In genomic region chr17:73972901-73973300, GRCh38 we compare ENCODE assay signal across 22 cellular contexts.
DNase-seq lines count a peak whose midpoint lies in the region; ATAC-seq, FAIRE-seq and TF ChIP-seq lines count a peak whose summit lies in the region.
"Had no signal": no experiment of that assay in that cellular context is flagged by ENCODE, and none has a peak within 500 bp of the region (broad histone marks: within the 10 kb centered on the region; RNA-seq: fewer than 3 reads in every experiment).

No MANE protein-coding gene starts in this region.

- H3K4me3 Mint-ChIP-seq in activated naive CD4-positive, alpha-beta T cell treated with anti-CD3 and anti-CD28 coated beads, Interleukin-2, amount 50 U/mL, for 24 hours = no peak overlapping the region
- no peak overlapping the region for H3K4me3 Mint-ChIP-seq in activated naive CD4-positive, alpha-beta T cell treated with anti-CD3 and anti-CD28 coated beads, Interleukin-2, amount 10 ng/mL, durations not matched to agents 7 days and 5 days
- H3K4me3 Mint-ChIP-seq in endodermal cell = no peak overlapping the region
- H3K4me3 Mint-ChIP-seq: CD4-positive, alpha-beta T cell; HFFc6 had no signal

- intact Hi-C loops in posterior vena cava (cut with DNase I) (no loop called here), left ventricle myocardium superior (cut with micrococcal nuclease) (no loop called here)

- peaks cover 13% of the 10 kb centered on the region for H3K27me3 Mint-ChIP-seq in activated naive CD4-positive, alpha-beta T cell treated with anti-CD3 and anti-CD28 coated beads, Interleukin-2, amount 50 U/mL, for 24 hours
- peaks cover 49% of the 10 kb centered on the region for H3K27me3 Mint-ChIP-seq in activated naive CD4-positive, alpha-beta T cell treated with anti-CD3 and anti-CD28 coated beads, Interleukin-2, amount 10 ng/mL, durations not matched to agents 7 days and 5 days
- H3K27me3 Mint-ChIP-seq in endodermal cell (ENCODE audit: insufficient read depth) = peaks cover 34% of the 10 kb centered on the region

- no peaks in the 10 kb centered on the region for H3K4me1 Mint-ChIP-seq in activated naive CD4-positive, alpha-beta T cell treated with anti-CD3 and anti-CD28 coated beads, Interleukin-2, amount 50 U/mL, for 24 hours
- H3K4me1 Mint-ChIP-seq in activated naive CD4-positive, alpha-beta T cell treated with anti-CD3 and anti-CD28 coated beads, Interleukin-2, amount 10 ng/mL, durations not matched to agents 7 days and 5 days = no peaks in the 10 kb centered on the region
- H3K4me1 Mint-ChIP-seq in endodermal cell = peaks cover 38% of the 10 kb centered on the region

- no peak for TF ChIP-seq CTCF in endodermal cell (conservative IDR thresholded peaks at IDR 0.05)

- no peaks in the 10 kb centered on the region for H3K27me3 ChIP-seq in endodermal cell (ENCODE audit: control insufficient read depth, insufficient read depth, low read length, poor library complexity, severe bottlenecking)

- H3K36me3 Mint-ChIP-seq in activated naive CD4-positive, alpha-beta T cell treated with anti-CD3 and anti-CD28 coated beads, Interleukin-2, amount 50 U/mL, for 24 hours = no peaks in the 10 kb centered on the region
- no peaks in the 10 kb centered on the region for H3K36me3 Mint-ChIP-seq in activated naive CD4-positive, alpha-beta T cell treated with anti-CD3 and anti-CD28 coated beads, Interleukin-2, amount 10 ng/mL, durations not matched to agents 7 days and 5 days
- no peaks in the 10 kb centered on the region for H3K36me3 Mint-ChIP-seq in endodermal cell (ENCODE audit: low read depth)

- H3K9ac ChIP-seq in endodermal cell (ENCODE audit: extremely low read depth, low read length, poor library complexity, severe bottlenecking) = no peak overlapping the region
- H3K9ac ChIP-seq: GM23248 had no signal

- no peaks in the 10 kb centered on the region for H3K36me3 ChIP-seq in endodermal cell (ENCODE audit: control insufficient read depth, insufficient read depth, low read length)

- no peak overlapping the region for H3K4me3 ChIP-seq in endodermal cell (ENCODE audit: low read length)
- H3K4me3 ChIP-seq: A549, GM23248 had no signal

- no peak for FAIRE-seq in HTR-8/SVneo (lab: Jason Lieb, UNC)
- FAIRE-seq: A549, D721Med, G401.6, GM12891, GM19239, H54 had no signal

- peak overlapping the region; percentile 43 for H3K27ac Mint-ChIP-seq in activated naive CD4-positive, alpha-beta T cell treated with anti-CD3 and anti-CD28 coated beads, Interleukin-2, amount 50 U/mL, for 24 hours
- no peak overlapping the region for H3K27ac Mint-ChIP-seq in activated naive CD4-positive, alpha-beta T cell treated with anti-CD3 and anti-CD28 coated beads, Interleukin-2, amount 10 ng/mL, durations not matched to agents 7 days and 5 days
- H3K27ac Mint-ChIP-seq in endodermal cell = no peak overlapping the region
- H3K27ac Mint-ChIP-seq: CD4-positive, alpha-beta T cell; HFFc6 had no signal

- WGBS in endodermal cell (ENCODE audit: insufficient coverage in 1 of 2, insufficient read length in 1 of 2), 2 experiments = 90 to 92% methylated on average over 3 to 6 of the region's 6 CpGs

- CTCF ChIA-PET in activated naive CD4-positive, alpha-beta T cell treated with anti-CD3 and anti-CD28 coated beads, Interleukin-2, amount 10 ng/mL, durations not matched to agents 7 days and 5 days (lab: Charles Lee) = no interaction called here

- no peak for ATAC-seq in left ventricle myocardium superior
- ATAC-seq: A549, HCT116 had no signal

- no peaks in the 10 kb centered on the region for H3K9me3 Mint-ChIP-seq in activated naive CD4-positive, alpha-beta T cell treated with anti-CD3 and anti-CD28 coated beads, Interleukin-2, amount 50 U/mL, for 24 hours
- H3K9me3 Mint-ChIP-seq in activated naive CD4-positive, alpha-beta T cell treated with anti-CD3 and anti-CD28 coated beads, Interleukin-2, amount 10 ng/mL, durations not matched to agents 7 days and 5 days = no peaks in the 10 kb centered on the region
- no peaks in the 10 kb centered on the region for H3K9me3 Mint-ChIP-seq in endodermal cell
- H3K9me3 Mint-ChIP-seq: CD4-positive, alpha-beta T cell had no signal

- no peak overlapping the region for H3K27ac ChIP-seq in endodermal cell (ENCODE audit: low read depth, low read length)
- H3K27ac ChIP-seq: 22Rv1, A549, C4-2B, GM23248 had no signal

- H3K4me1 ChIP-seq in endodermal cell (ENCODE audit: control insufficient read depth, insufficient read depth, low read length) = peaks cover 5% of the 10 kb centered on the region
- H3K4me1 ChIP-seq: A549 had no signal

- DNase-seq in activated naive CD4-positive, alpha-beta T cell treated with anti-CD3 and anti-CD28 coated beads, Interleukin-2, amount 10 ng/mL, durations not matched to agents 7 days and 5 days = no peak
- DNase-seq in endodermal cell = peak; percentile 37
- DNase-seq in posterior vena cava (ENCODE audit: low spot score) = peak; percentile 43
- no peak for DNase-seq in HTR-8/SVneo (ENCODE audit: insufficient read length, low spot score)
- DNase-seq in NCI-H748 treated with DMSO at 0.1 percent for 48 hours (lab: John Stamatoyannopoulos, UW) = no peak
- DNase-seq in left ventricle myocardium superior = no peak
- DNase-seq: AML-193; Caco-2; CD4-positive, alpha-beta T cell; GM23248; HFFc6; IMR-90 had no signal

- H3K9me3 ChIP-seq in endodermal cell (ENCODE audit: control insufficient read depth, low read length) = no peaks in the 10 kb centered on the region
- H3K9me3 ChIP-seq: A549, Caco-2 had no signal

Comparison
In these comparisons a context has a peak if more than half of its experiments do, and no peak if none do; other contexts are left out.
1. DNase-seq: peak in endodermal cell (single experiment) and posterior vena cava (single experiment); none in activated naive CD4-positive, alpha-beta T cell treated with anti-CD3 and anti-CD28 coated beads, Interleukin-2, amount 10 ng/mL, durations not matched to agents 7 days and 5 days (single experiment), HTR-8/SVneo (single experiment), NCI-H748 treated with DMSO at 0.1 percent for 48 hours (single experiment) and left ventricle myocardium superior (single experiment).